ENCODE assay signal across 1 cellular context in the genomic region with DNA sequence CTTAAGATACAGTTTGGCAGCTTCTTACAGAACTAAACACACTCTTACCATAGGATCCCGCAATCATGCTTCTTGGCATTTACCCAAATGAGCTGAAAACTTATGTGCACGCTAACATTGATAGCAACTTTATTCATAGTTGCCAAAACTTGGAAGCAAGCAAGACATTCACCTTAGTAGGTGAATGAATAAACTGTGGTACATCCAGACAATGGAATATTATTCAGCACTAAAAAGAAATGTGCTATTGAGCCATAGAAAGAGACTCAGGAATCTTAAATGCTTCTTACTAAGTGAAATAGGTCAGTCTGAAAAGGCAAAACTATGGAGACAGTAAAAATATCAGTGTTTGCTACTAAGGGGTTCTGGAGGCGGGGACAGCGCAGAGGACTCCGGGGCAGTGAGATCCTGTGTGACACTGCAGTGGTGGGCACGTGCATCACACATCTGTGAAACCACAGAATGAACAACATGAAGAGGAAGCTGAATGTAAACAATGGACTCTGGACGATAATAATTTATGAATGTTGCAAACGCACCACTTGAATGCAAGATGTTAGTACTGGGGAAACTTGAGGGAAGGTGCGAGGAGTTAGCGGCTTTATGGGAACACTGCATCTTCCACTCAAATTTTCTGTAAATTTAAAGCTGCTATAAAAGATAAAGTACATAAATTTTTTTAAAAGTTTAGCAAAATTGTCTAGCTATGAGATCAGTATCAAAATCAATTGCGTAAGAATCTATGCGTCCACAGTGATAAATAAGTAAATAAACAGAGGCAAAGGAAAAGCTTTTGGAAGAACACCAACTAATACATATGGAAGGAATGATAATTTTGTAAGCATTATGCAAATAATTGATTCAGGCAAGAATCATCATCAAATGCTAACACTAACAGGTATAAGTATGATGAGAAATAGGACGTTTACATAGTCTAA.
TF ChIP-seq lines count a peak whose summit lies in the region.

No MANE protein-coding gene starts in this region.

TF ChIP-seq in HepG2, 621 proteins besides CTCF, POLR2A, EP300 and RAD21:
- TF ChIP-seq CSRNP1 (CRISPR knock-in tag; IDR thresholded peaks at IDR 0.05) (no peak), CEBPB (IDR thresholded peaks at IDR 0.05; ENCODE audit: borderline replicate concordance, low read depth, low read length) (peak; percentile 27; the same call in 1 of the 2 replicates), ASH2L (IDR thresholded peaks at IDR 0.05; ENCODE audit: insufficient read length, low read depth, low read length) (no peak), GATAD1 (CRISPR knock-in tag; IDR thresholded peaks at IDR 0.05) (no peak), YEATS2 (CRISPR knock-in tag; IDR thresholded peaks at IDR 0.05; ENCODE audit: borderline replicate concordance) (no peak)
- TF ChIP-seq, protein P1, sequence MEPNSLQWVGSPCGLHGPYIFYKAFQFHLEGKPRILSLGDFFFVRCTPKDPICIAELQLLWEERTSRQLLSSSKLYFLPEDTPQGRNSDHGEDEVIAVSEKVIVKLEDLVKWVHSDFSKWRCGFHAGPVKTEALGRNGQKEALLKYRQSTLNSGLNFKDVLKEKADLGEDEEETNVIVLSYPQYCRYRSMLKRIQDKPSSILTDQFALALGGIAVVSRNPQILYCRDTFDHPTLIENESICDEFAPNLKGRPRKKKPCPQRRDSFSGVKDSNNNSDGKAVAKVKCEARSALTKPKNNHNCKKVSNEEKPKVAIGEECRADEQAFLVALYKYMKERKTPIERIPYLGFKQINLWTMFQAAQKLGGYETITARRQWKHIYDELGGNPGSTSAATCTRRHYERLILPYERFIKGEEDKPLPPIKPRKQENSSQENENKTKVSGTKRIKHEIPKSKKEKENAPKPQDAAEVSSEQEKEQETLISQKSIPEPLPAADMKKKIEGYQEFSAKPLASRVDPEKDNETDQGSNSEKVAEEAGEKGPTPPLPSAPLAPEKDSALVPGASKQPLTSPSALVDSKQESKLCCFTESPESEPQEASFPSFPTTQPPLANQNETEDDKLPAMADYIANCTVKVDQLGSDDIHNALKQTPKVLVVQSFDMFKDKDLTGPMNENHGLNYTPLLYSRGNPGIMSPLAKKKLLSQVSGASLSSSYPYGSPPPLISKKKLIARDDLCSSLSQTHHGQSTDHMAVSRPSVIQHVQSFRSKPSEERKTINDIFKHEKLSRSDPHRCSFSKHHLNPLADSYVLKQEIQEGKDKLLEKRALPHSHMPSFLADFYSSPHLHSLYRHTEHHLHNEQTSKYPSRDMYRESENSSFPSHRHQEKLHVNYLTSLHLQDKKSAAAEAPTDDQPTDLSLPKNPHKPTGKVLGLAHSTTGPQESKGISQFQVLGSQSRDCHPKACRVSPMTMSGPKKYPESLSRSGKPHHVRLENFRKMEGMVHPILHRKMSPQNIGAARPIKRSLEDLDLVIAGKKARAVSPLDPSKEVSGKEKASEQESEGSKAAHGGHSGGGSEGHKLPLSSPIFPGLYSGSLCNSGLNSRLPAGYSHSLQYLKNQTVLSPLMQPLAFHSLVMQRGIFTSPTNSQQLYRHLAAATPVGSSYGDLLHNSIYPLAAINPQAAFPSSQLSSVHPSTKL (CRISPR knock-in tag; IDR thresholded peaks at IDR 0.05): no peak
